Comparison of ENCODE assay signal across 1 cellular context in the genomic region with DNA sequence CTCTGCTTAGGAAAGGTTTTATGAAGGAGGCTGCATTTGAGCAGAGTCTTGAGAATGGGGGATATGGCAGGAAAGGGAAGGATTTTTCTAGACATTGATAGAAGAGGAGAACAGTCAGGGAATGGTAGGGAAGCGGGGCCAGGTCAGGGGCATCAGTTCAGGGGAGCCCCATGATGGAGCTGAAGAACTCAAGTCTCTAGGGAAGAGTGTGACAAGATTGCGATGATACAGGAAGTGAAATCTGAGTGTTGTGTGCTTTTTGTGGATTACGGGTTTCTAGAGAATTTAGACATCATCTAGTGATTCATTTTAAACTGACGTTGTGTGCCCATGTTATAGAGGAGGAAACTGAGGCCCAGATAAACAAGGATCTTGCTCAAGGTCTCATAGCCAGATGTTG.
TF ChIP-seq lines count a peak whose summit lies in the region.

No MANE protein-coding gene starts in this region.

TF ChIP-seq in GM12878, 131 proteins besides CTCF, POLR2A, EP300 and RAD21:
- TF ChIP-seq SREBF2 (IDR thresholded peaks at IDR 0.05; ENCODE audit: low read length): no peak
